20 cellular contexts compared by ENCODE assay signal in genomic region chr5:107576155-107576554, GRCh38.
A peak's percentile ranks its signal among the peaks of the same experiment; 100 is the strongest.
DNase-seq lines count a peak whose midpoint lies in the region; ATAC-seq, FAIRE-seq and TF ChIP-seq lines count a peak whose summit lies in the region.
"Had no signal": no experiment of that assay in that cellular context is flagged by ENCODE, and none has a peak within 500 bp of the region (broad histone marks: within the 10 kb centered on the region; RNA-seq: fewer than 3 reads in every experiment).

No MANE protein-coding gene starts in this region.

- H3K9me3 ChIP-seq in PC-3 (ENCODE audit: low read length) = no peaks in the 10 kb centered on the region
- H3K9me3 ChIP-seq in H1 (ENCODE audit: insufficient read depth in 2 of 2, low read depth in 1 of 2, low read length in 1 of 2) = no peaks in the 10 kb centered on the region
- H3K9me3 ChIP-seq: SK-N-SH had no signal

- H4K91ac ChIP-seq in H1 (replicated peaks; ENCODE audit: insufficient read length, low read length) = no peak overlapping the region

- H3K27ac Mint-ChIP-seq in Calu3 (ENCODE audit: unreplicated experiment) (peak overlapping the region; percentile 82), osteocyte (ENCODE audit: unreplicated experiment) (no peak overlapping the region)
- H3K27ac Mint-ChIP-seq: B cell, CD14-positive monocyte had no signal

- ATAC-seq in PC-3 = no peak
- ATAC-seq in HG02642 (IDR thresholded peaks at IDR 0.05; ENCODE audit: poor library complexity, unreplicated experiment) = no peak

- peaks cover 95% of the 10 kb centered on the region for H3K4me1 Mint-ChIP-seq in Calu3 (ENCODE audit: low read depth, unreplicated experiment)
- peaks cover 28% of the 10 kb centered on the region for H3K4me1 Mint-ChIP-seq in osteocyte (ENCODE audit: unreplicated experiment)

- CTCF ChIA-PET in Calu3 (lab: Charles Lee) = interaction anchor here (0.7 to 1.6 kb wide), 2 partner anchors 13 to 16 kb away, joined by 3 read pairs; no protein-coding TSS in a partner anchor
- CTCF ChIA-PET in PC-3 (lab: Charles Lee) = no interaction called here
- CTCF ChIA-PET in H1 (lab: Charles Lee; ENCODE audit: partially characterized antibody) = interaction anchor here (0.6 to 1.3 kb wide), 3 partner anchors 108 to 383 kb away, joined by 3 read pairs; no protein-coding TSS in a partner anchor

- H4K20me1 ChIP-seq in PC-3 (ENCODE audit: low read length) = no peaks in the 10 kb centered on the region
- H4K20me1 ChIP-seq in H1 (replicated peaks in 1 of 2; ENCODE audit: control insufficient read depth in 1 of 2, insufficient read depth in 2 of 2, low read length in 2 of 2) = no peaks in the 10 kb centered on the region

- no peak overlapping the region for H4K5ac ChIP-seq in H1 (ENCODE audit: insufficient read length, low read depth, low read length)

- no peak overlapping the region for H2BK120ac ChIP-seq in H1 (replicated peaks; ENCODE audit: low read depth, low read length)

- no peak overlapping the region for H3K56ac ChIP-seq in H1 (replicated peaks; ENCODE audit: insufficient read length, low read depth, low read length)

- H3K27ac ChIP-seq in PC-3 (ENCODE audit: low read length) (peak overlapping the region; percentile 98), H1 (ENCODE audit: low read depth, low read length) (no peak overlapping the region)

- TF ChIP-seq POLR2A in H1 (IDR thresholded peaks at IDR 0.05; ENCODE audit: control extremely low read depth in 1 of 2, low read depth in 2 of 2, low read length in 2 of 2) = no peak

- H3K4me1 ChIP-seq in PC-3 (ENCODE audit: insufficient read depth, low read length) (peaks cover 76% of the 10 kb centered on the region), H1 (replicated peaks in 1 of 4; ENCODE audit: control insufficient read depth in 3 of 4, insufficient read depth in 4 of 4, low read length in 3 of 4) (peaks cover 0 to 29% (median 18%) of the 10 kb centered on the region in 4 experiments; a peak in 6 of 7 replicates)

- H3K9me3 Mint-ChIP-seq in Calu3 (ENCODE audit: low read depth, unreplicated experiment) (no peaks in the 10 kb centered on the region), osteocyte (ENCODE audit: unreplicated experiment) (no peaks in the 10 kb centered on the region)
- H3K9me3 Mint-ChIP-seq: CD14-positive monocyte had no signal

- H3K36me3 ChIP-seq in PC-3 (ENCODE audit: low read depth, low read length) = no peaks in the 10 kb centered on the region
- no peaks in the 10 kb centered on the region for H3K36me3 ChIP-seq in H1 (ENCODE audit: control insufficient read depth in 2 of 4, insufficient read depth in 4 of 4, low read length in 3 of 4)

- FAIRE-seq in H1 (lab: Jason Lieb, UNC) = peak; percentile 19

- no peak overlapping the region for H2AK5ac ChIP-seq in H1 (ENCODE audit: low read depth, low read length)

- H3K27me3 Mint-ChIP-seq in Calu3 (ENCODE audit: unreplicated experiment) = no peaks in the 10 kb centered on the region
- H3K27me3 Mint-ChIP-seq in osteocyte (ENCODE audit: unreplicated experiment) = no peaks in the 10 kb centered on the region

- DNase-seq in Calu3 = no peak
- DNase-seq in PC-3 = no peak
- no peak for DNase-seq in H1 (ENCODE audit: low read depth in 1 of 2, low spot score in 2 of 2)
- peak; percentile 8 for DNase-seq in pulmonary artery endothelial cell (ENCODE audit: low read depth, low spot score)
- no peak for DNase-seq in AG08395 (ENCODE audit: low spot score)
- no peak for DNase-seq in osteocyte (ENCODE audit: extremely low spot score, unreplicated experiment)
- no peak for DNase-seq in middle frontal gyrus (ENCODE audit: extremely low spot score, low spot score)
- DNase-seq: EL, GF-D8, HCEC 1CT, KG1, NCI-H1105 treated with DMSO at 0.1 percent for 48 hours, NCI-H2029 treated with DMSO at 0.1 percent for 48 hours, NCI-H774, RPMI8226, SIG-M5, SK-N-SH had no signal

- no TSS peak for BruUV-seq in Calu3 (replicated peaks; lab: Mats Ljungman, UMichigan)
- no TSS peak for BruUV-seq in PC-3 (replicated peaks; lab: Mats Ljungman, UMichigan)

- no peaks in the 10 kb centered on the region for H3K9me2 ChIP-seq in PC-3 (replicated peaks; ENCODE audit: low read length)
- H3K9me2 ChIP-seq: SK-N-SH had no signal

- H3K9ac ChIP-seq in PC-3 (ENCODE audit: low read length) (peak overlapping the region; percentile 44; the same call in 1 of the 2 replicates), H1 (replicated peaks in 1 of 4; ENCODE audit: extremely low read depth in 1 of 4, low read depth in 3 of 4, low read length in 3 of 4) (no peak overlapping the region)
- H3K9ac ChIP-seq: SK-N-SH had no signal

- POLR2A ChIA-PET in PC-3 (lab: Charles Lee; ENCODE audit: unreplicated experiment) (no interaction called here), H1 (lab: Charles Lee; ENCODE audit: partially characterized antibody) (no interaction called here)

- WGBS in H1 (ENCODE audit: extremely low coverage in 1 of 2, insufficient coverage in 1 of 2, insufficient read length in 1 of 2, insufficient replicate concordance in 2 of 2, low coverage in 1 of 2, low lambda C conversion rate in 2 of 2, missing lambda C conversion rate in 1 of 2), 2 experiments = 91% methylated on average over 4 of the region's 4 CpGs; no CpG with 5 or more reads in 1 of the 2 experiments

- no peak for TF ChIP-seq EP300 in H1 (IDR thresholded peaks at IDR 0.05; ENCODE audit: borderline replicate concordance in 1 of 2, low read depth in 2 of 2, low read length in 2 of 2)

- no peak overlapping the region for H3K4me3 ChIP-seq in PC-3 (ENCODE audit: low read length)
- H3K4me3 ChIP-seq in H1 (ENCODE audit: extremely low read depth in 1 of 4, insufficient read depth in 2 of 4, low read depth in 3 of 4, low read length in 4 of 4) = no peak overlapping the region

- H3K23ac ChIP-seq in H1 (ENCODE audit: insufficient read length) = no peak overlapping the region

- H2AFZ ChIP-seq in PC-3 (ENCODE audit: low read length) (no peak overlapping the region), H1 (ENCODE audit: low read length) (no peak overlapping the region)

- no peak for TF ChIP-seq RAD21 in H1 (IDR thresholded peaks at IDR 0.05 in 1 of 2, conservative IDR thresholded peaks at IDR 0.05 in 1 of 2; ENCODE audit: low read depth in 2 of 2, low read length in 2 of 2)

- peaks cover 8% of the 10 kb centered on the region for H3F3A ChIP-seq in PC-3 (ENCODE audit: low read length, unreplicated experiment)

- H3K14ac ChIP-seq in H1 (ENCODE audit: insufficient read length) = no peak overlapping the region

- H3K18ac ChIP-seq in H1 (ENCODE audit: extremely low read depth, low read length) = no peak overlapping the region

- H3K4me3 Mint-ChIP-seq in Calu3 (ENCODE audit: low read depth, unreplicated experiment) (peak overlapping the region; percentile 54), osteocyte (ENCODE audit: unreplicated experiment) (no peak overlapping the region)
- H3K4me3 Mint-ChIP-seq: B cell, CD14-positive monocyte had no signal

- H3K4me2 ChIP-seq in PC-3 (ENCODE audit: low read length) (peak overlapping the region; percentile 66), H1 (ENCODE audit: insufficient read depth in 1 of 2, low read depth in 2 of 2, low read length in 2 of 2) (no peak overlapping the region)
- H3K4me2 ChIP-seq: SK-N-SH had no signal

- no peak overlapping the region for H2BK15ac ChIP-seq in H1 (ENCODE audit: low read length)

- TF ChIP-seq CTCF in Calu3 (IDR thresholded peaks at IDR 0.05; ENCODE audit: unreplicated experiment) = no peak
- TF ChIP-seq CTCF in PC-3 (conservative IDR thresholded peaks at IDR 0.05; ENCODE audit: low read depth, low read length) = no peak
- no peak for TF ChIP-seq CTCF in H1 (IDR thresholded peaks at IDR 0.05; ENCODE audit: control extremely low read depth in 1 of 3, insufficient read depth in 1 of 3, low read depth in 1 of 3, low read length in 3 of 3)
- TF ChIP-seq CTCF in osteocyte (IDR thresholded peaks at IDR 0.05) = no peak

- no peaks in the 10 kb centered on the region; the same call in 1 of the 2 replicates for H3K79me1 ChIP-seq in H1 (ENCODE audit: low read depth, low read length)

- H2BK20ac ChIP-seq in H1 (ENCODE audit: low read length) = no peak overlapping the region

- H3K36me3 Mint-ChIP-seq in Calu3 (ENCODE audit: insufficient read depth, unreplicated experiment) = peaks cover 49% of the 10 kb centered on the region
- H3K36me3 Mint-ChIP-seq in osteocyte (ENCODE audit: unreplicated experiment) = no peaks in the 10 kb centered on the region
- H3K36me3 Mint-ChIP-seq: CD14-positive monocyte had no signal

- no peak overlapping the region for H2BK5ac ChIP-seq in H1 (ENCODE audit: low read depth, low read length)

- intact Hi-C loops in Calu3 (cut with micrococcal nuclease; ENCODE audit: unreplicated experiment) (loop anchor here (10.0 kb wide), 2 partner anchors 291 to 471 kb away; no protein-coding TSS in a partner anchor), PC-3 (cut with micrococcal nuclease) (loop anchor here (10.0 kb wide), 4 partner anchors 229 to 769 kb away; no protein-coding TSS in a partner anchor)

- no peaks in the 10 kb centered on the region for H3K23me2 ChIP-seq in H1 (ENCODE audit: low read depth, low read length)

- H2BK12ac ChIP-seq in H1 (ENCODE audit: low read depth, low read length) = no peak overlapping the region

- no peak overlapping the region for H3K4ac ChIP-seq in H1 (replicated peaks; ENCODE audit: insufficient read length, low read depth, low read length)

- H3K27me3 ChIP-seq in PC-3 (ENCODE audit: low read length) (no peaks in the 10 kb centered on the region), H1 (replicated peaks in 1 of 4; ENCODE audit: control insufficient read depth in 3 of 4, extremely low read depth in 1 of 4, insufficient read depth in 3 of 4, low read length in 3 of 4) (no peaks in the 10 kb centered on the region)

- H3K79me2 ChIP-seq in PC-3 (ENCODE audit: low read length) (peaks cover 64% of the 10 kb centered on the region), H1 (ENCODE audit: control insufficient read depth in 1 of 2, insufficient read depth in 2 of 2, low read length in 2 of 2) (peaks cover 0 to 25% of the 10 kb centered on the region in 2 experiments; a peak in 3 of 4 replicates)

- no peak overlapping the region for H4K8ac ChIP-seq in H1 (ENCODE audit: extremely low read depth, insufficient read depth, low read length)

TF ChIP-seq in H1, 55 proteins besides CTCF, POLR2A, EP300 and RAD21 (continues in another document):
- TF ChIP-seq CTBP2 (IDR thresholded peaks at IDR 0.05; ENCODE audit: borderline replicate concordance, insufficient read depth, insufficient read length, low read length) (no peak), GABPA (IDR thresholded peaks at IDR 0.05; ENCODE audit: borderline replicate concordance, insufficient read depth, low read length) (no peak), USF2 (IDR thresholded peaks at IDR 0.05; ENCODE audit: low read length) (no peak), SIN3A (conservative IDR thresholded peaks at IDR 0.05 in 1 of 2, IDR thresholded peaks at IDR 0.05 in 1 of 2; ENCODE audit: low read depth in 1 of 2, low read length in 2 of 2) (no peak), JUND (IDR thresholded peaks at IDR 0.05; ENCODE audit: low read length) (no peak)
